ENCODE assay signal across 1 cellular context in genomic region chr17:19331134-19331533, GRCh38.
A peak's percentile ranks its signal among the peaks of the same experiment; 100 is the strongest.
TF ChIP-seq lines count a peak whose summit lies in the region.

No MANE protein-coding gene starts in this region.

TF ChIP-seq in IMR-90, 13 proteins besides CTCF, POLR2A, EP300 and RAD21:
- TF ChIP-seq SMC3 (IDR thresholded peaks at IDR 0.05; ENCODE audit: low read depth, low read length) (no peak), MAFK (IDR thresholded peaks at IDR 0.05; ENCODE audit: low read depth, low read length) (peak; percentile 42; the same call in 1 of the 2 replicates), BHLHE40 (IDR thresholded peaks at IDR 0.05; ENCODE audit: low read depth, low read length) (no peak), CEBPB (IDR thresholded peaks at IDR 0.05; ENCODE audit: low read depth, low read length) (peak; percentile 88), FOS (IDR thresholded peaks at IDR 0.05; ENCODE audit: low read depth, low read length) (peak; percentile 82)
TF ChIP-seq in IMR-90: peak in this region for 3.
